ENCODE assay signal across 26 cellular contexts in genomic region chr11:58199271-58199670, GRCh38. TPM values are rescaled to one million over a fixed set of nuclear protein-coding genes. Genes with fewer than 3 reads are reported as not detected.
DNase-seq lines count a peak whose midpoint lies in the region; ATAC-seq and TF ChIP-seq lines count a peak whose summit lies in the region.
"Had no signal": no experiment of that assay in that cellular context is flagged by ENCODE, and none has a peak within 500 bp of the region (broad histone marks: within the 10 kb centered on the region; RNA-seq: fewer than 3 reads in every experiment).

No MANE protein-coding gene starts in this region.

- no peak overlapping the region for H2BK120ac ChIP-seq in mesenchymal stem cell (ENCODE audit: low read depth, low read length)

- CTCF ChIA-PET in PC-3 (lab: Charles Lee), result no interaction called here

- H3F3A ChIP-seq in PC-3 (ENCODE audit: low read length, unreplicated experiment), result no peaks in the 10 kb centered on the region

- H3K79me1 ChIP-seq in mesenchymal stem cell (replicated peaks; ENCODE audit: low read length, poor library complexity, severe bottlenecking), result no peaks in the 10 kb centered on the region

- no peak overlapping the region for H4K91ac ChIP-seq in mesenchymal stem cell (ENCODE audit: low read length)

- H4K8ac ChIP-seq in mesenchymal stem cell (ENCODE audit: low read length), result no peak overlapping the region

- intact Hi-C loops in PC-3 (cut with micrococcal nuclease), result no loop called here

- DNase-seq in DMS53 treated with DMSO at 0.1 percent for 48 hours (lab: John Stamatoyannopoulos, UW; ENCODE audit: unreplicated experiment) (peak; percentile 1), PC-3 (peak; percentile 11), mesenchymal stem cell (no peak), mesenteric fat pad (ENCODE audit: low spot score) (no peak)
- DNase-seq: 8988T; ACHN; BE2C; C1 segment of cervical spinal cord; CD4-positive, alpha-beta memory T cell; CD4-positive, CD25-positive, alpha-beta regulatory T cell; CD8-positive, alpha-beta memory T cell; COR-L47; DMS 273 treated with DMSO at 0.1 percent for 48 hours; DMS153; DMS79; DND-41; EL; GDM1 had no signal

- no peak overlapping the region for H2BK15ac ChIP-seq in mesenchymal stem cell (ENCODE audit: low read depth, poor library complexity, severe bottlenecking)

- H3K23ac ChIP-seq in mesenchymal stem cell (ENCODE audit: low read length in 2 of 2), result no peak overlapping the region

- H2AFZ ChIP-seq in PC-3 (ENCODE audit: low read length) (no peak overlapping the region), mesenchymal stem cell (ENCODE audit: low read depth, low read length) (no peak overlapping the region)

- no peak overlapping the region for H2AK5ac ChIP-seq in mesenchymal stem cell (ENCODE audit: low read length, severe bottlenecking)

- no peak for TF ChIP-seq CTCF in PC-3 (conservative IDR thresholded peaks at IDR 0.05; ENCODE audit: low read depth, low read length)

- WGBS in mesenchymal stem cell, result no CpG with 5 or more reads among the region's 1 CpG

- no peaks in the 10 kb centered on the region for H3K79me2 ChIP-seq in PC-3 (ENCODE audit: low read length)

- no TSS peak for BruUV-seq in PC-3 (replicated peaks; lab: Mats Ljungman, UMichigan)

- POLR2A ChIA-PET in PC-3 (lab: Charles Lee; ENCODE audit: unreplicated experiment), result no interaction called here

- H2BK12ac ChIP-seq in mesenchymal stem cell (ENCODE audit: low read length in 2 of 2), result no peak overlapping the region

- H3K4me3 ChIP-seq in PC-3 (ENCODE audit: low read length) (no peak overlapping the region), mesenchymal stem cell (ENCODE audit: insufficient read depth in 1 of 2, low read depth in 1 of 2, low read length in 2 of 2) (no peak overlapping the region)
- H3K4me3 ChIP-seq: BLaER1, GM12878 had no signal

- H3K36me3 ChIP-seq in PC-3 (ENCODE audit: low read depth, low read length) (no peaks in the 10 kb centered on the region), mesenchymal stem cell (ENCODE audit: control insufficient read depth in 1 of 2, insufficient read depth in 2 of 2, low read depth in 1 of 2, low read length in 2 of 2) (no peaks in the 10 kb centered on the region)
- H3K36me3 ChIP-seq: BE2C, BLaER1 had no signal

- no peaks in the 10 kb centered on the region for H4K20me1 ChIP-seq in PC-3 (ENCODE audit: low read length)
- H4K20me1 ChIP-seq: BLaER1 had no signal

- H3K4me1 ChIP-seq in PC-3 (ENCODE audit: insufficient read depth, low read length), result no peaks in the 10 kb centered on the region
- no peaks in the 10 kb centered on the region for H3K4me1 ChIP-seq in mesenchymal stem cell (ENCODE audit: control insufficient read depth, insufficient read depth, low read depth, low read length)
- H3K4me1 ChIP-seq: BE2C had no signal

- no peak overlapping the region for H3K4me2 ChIP-seq in PC-3 (ENCODE audit: low read length)
- no peak overlapping the region for H3K4me2 ChIP-seq in mesenchymal stem cell (ENCODE audit: low read length, poor library complexity, severe bottlenecking)
- H3K4me2 ChIP-seq: BLaER1 had no signal

- no peak overlapping the region for H2BK5ac ChIP-seq in mesenchymal stem cell (ENCODE audit: low read depth, low read length, poor library complexity, severe bottlenecking)

- H3K18ac ChIP-seq in mesenchymal stem cell (ENCODE audit: low read depth in 1 of 2, low read length in 2 of 2), result no peak overlapping the region

- H3K14ac ChIP-seq in mesenchymal stem cell (ENCODE audit: low read length in 2 of 2), result no peak overlapping the region

- H3K27me3 ChIP-seq in PC-3 (ENCODE audit: low read length) (peaks cover under 1% of the 10 kb centered on the region; the same call in 1 of the 2 replicates), mesenchymal stem cell (ENCODE audit: control insufficient read depth in 1 of 2, insufficient read depth in 1 of 2, low read length in 2 of 2) (no peaks in the 10 kb centered on the region)
- H3K27me3 ChIP-seq: BE2C, BLaER1 had no signal

- H3K27ac ChIP-seq in PC-3 (ENCODE audit: low read length) (no peak overlapping the region), mesenchymal stem cell (ENCODE audit: low read length, poor library complexity, severe bottlenecking) (no peak overlapping the region)
- H3K27ac ChIP-seq: BLaER1 had no signal

- no peaks in the 10 kb centered on the region for H3K9me2 ChIP-seq in PC-3 (replicated peaks; ENCODE audit: low read length)

- H3K9ac ChIP-seq in PC-3 (ENCODE audit: low read length), result no peak overlapping the region
- H3K9ac ChIP-seq in mesenchymal stem cell (ENCODE audit: low read length), result no peak overlapping the region
- H3K9ac ChIP-seq: BLaER1 had no signal

- no peak for ATAC-seq in PC-3
- no peak for ATAC-seq in GM19035 (IDR thresholded peaks at IDR 0.05; ENCODE audit: unreplicated experiment)
- ATAC-seq: GM12878 had no signal

- no peak overlapping the region for H3K4ac ChIP-seq in mesenchymal stem cell (ENCODE audit: low read depth in 1 of 2, low read length in 2 of 2)

- H3K9me3 ChIP-seq in PC-3 (ENCODE audit: low read length) (no peaks in the 10 kb centered on the region), mesenchymal stem cell (ENCODE audit: control insufficient read depth, low read length) (peaks cover 31% of the 10 kb centered on the region)
- H3K9me3 ChIP-seq: BE2C had no signal

RNA-seq across cellular contexts. Expression of gene OR1S2, which starts 4.7 kb away (rescaled TPM):
- total RNA-seq in PC-3 (2014; rRNA removed), result not detected in 2 replicates
- not detected for polyA plus RNA-seq in mesenchymal stem cell (2013, experiment 1 of 2)
- polyA plus RNA-seq in mesenchymal stem cell (2013, experiment 2 of 2), result not detected
- total RNA-seq in mesenteric fat pad, result not detected
- total RNA-seq: A673; CD4-positive, alpha-beta memory T cell; CD4-positive, CD25-positive, alpha-beta regulatory T cell; CD8-positive, alpha-beta memory T cell; Daoy; G401; GM12878 had no signal
- polyA plus RNA-seq: AG04450; CD14-positive monocyte; CD4-positive, alpha-beta memory T cell; CD4-positive, CD25-positive, alpha-beta regulatory T cell; CD8-positive, alpha-beta memory T cell; GM12878 had no signal

RNA-seq across cellular contexts. Expression of gene OR9Q2, which starts 10.4 kb away (rescaled TPM):
- total RNA-seq in PC-3 (2014; rRNA removed) (not detected in 2 replicates), mesenteric fat pad (not detected)
- polyA plus RNA-seq in mesenchymal stem cell (2013, experiment 1 of 2), result not detected
- polyA plus RNA-seq in mesenchymal stem cell (2013, experiment 2 of 2), result not detected
- total RNA-seq: A673; CD4-positive, alpha-beta memory T cell; CD4-positive, CD25-positive, alpha-beta regulatory T cell; CD8-positive, alpha-beta memory T cell; Daoy; G401; GM12878 had no signal
- polyA plus RNA-seq: AG04450; CD14-positive monocyte; CD4-positive, alpha-beta memory T cell; CD4-positive, CD25-positive, alpha-beta regulatory T cell; CD8-positive, alpha-beta memory T cell had no signal

RNA-seq across cellular contexts. Expression of gene OR1S1, which starts 13.2 kb away (rescaled TPM):
- total RNA-seq in PC-3 (2014; rRNA removed), result not detected in 2 replicates
- not detected for polyA plus RNA-seq in mesenchymal stem cell (2013, experiment 1 of 2)
- polyA plus RNA-seq in mesenchymal stem cell (2013, experiment 2 of 2), result not detected
- not detected for total RNA-seq in mesenteric fat pad
- total RNA-seq: A673; CD4-positive, alpha-beta memory T cell; CD4-positive, CD25-positive, alpha-beta regulatory T cell; CD8-positive, alpha-beta memory T cell; Daoy; G401; GM12878 had no signal
- polyA plus RNA-seq: AG04450; CD14-positive monocyte; CD4-positive, alpha-beta memory T cell; CD4-positive, CD25-positive, alpha-beta regulatory T cell; CD8-positive, alpha-beta memory T cell; GM12878 had no signal

RNA-seq across cellular contexts. Expression of gene OR10Q1, which starts 29.4 kb away (rescaled TPM):
- total RNA-seq in PC-3 (2014; rRNA removed) (not detected in 2 replicates), mesenteric fat pad (not detected)
- polyA plus RNA-seq in mesenchymal stem cell (2013, experiment 1 of 2), result not detected
- not detected for polyA plus RNA-seq in mesenchymal stem cell (2013, experiment 2 of 2)
- total RNA-seq: A673; CD4-positive, alpha-beta memory T cell; CD4-positive, CD25-positive, alpha-beta regulatory T cell; CD8-positive, alpha-beta memory T cell; Daoy; G401; GM12878 had no signal
- polyA plus RNA-seq: CD14-positive monocyte; CD4-positive, alpha-beta memory T cell; CD4-positive, CD25-positive, alpha-beta regulatory T cell; CD8-positive, alpha-beta memory T cell; GM12878 had no signal

Comparison
In these comparisons a context has a peak if more than half of its experiments do, and no peak if none do; other contexts are left out.
1. DNase-seq: peak in DMS53 treated with DMSO at 0.1 percent for 48 hours (single experiment) and PC-3 (single experiment); none in mesenchymal stem cell (single experiment) and mesenteric fat pad (single experiment).